In the genomic region with DNA sequence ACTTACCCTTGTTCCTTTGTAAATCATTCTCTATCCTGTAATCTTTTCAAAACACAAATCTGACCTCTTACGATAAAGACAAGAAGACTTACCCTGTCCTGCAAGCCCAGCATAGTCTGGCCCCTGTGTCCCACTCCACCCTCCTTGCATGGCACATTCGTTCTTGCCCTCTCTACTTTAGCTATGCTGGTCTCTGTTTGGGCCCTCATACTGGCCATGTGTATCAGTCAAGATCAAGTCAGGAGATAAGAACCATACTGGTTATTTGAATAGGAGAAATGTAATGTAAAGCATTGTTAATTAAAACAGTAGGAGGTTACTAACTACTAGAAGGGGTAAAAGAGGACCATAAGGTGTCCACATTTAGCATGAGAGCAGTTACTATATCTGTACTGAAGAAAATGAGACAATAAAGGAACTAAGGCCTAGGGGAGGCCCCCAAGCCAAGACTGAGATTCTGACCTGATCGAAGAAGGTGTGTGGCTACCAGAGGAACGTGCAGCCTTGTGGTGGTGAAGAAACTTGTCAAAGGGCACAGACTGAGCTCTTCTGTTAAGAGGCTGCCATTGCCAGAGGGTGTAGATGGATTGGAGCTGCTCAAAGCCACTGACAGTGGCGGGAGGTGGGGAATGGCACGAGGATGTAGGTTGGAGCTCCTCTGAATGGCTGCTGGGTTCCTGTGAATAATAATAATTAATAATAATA, we compare ENCODE assay signal across 17 cellular contexts.
A peak's percentile ranks its signal among the peaks of the same experiment; 100 is the strongest.
DNase-seq lines count a peak whose midpoint lies in the region; ATAC-seq and TF ChIP-seq lines count a peak whose summit lies in the region.
"Had no signal": no experiment of that assay in that cellular context is flagged by ENCODE, and none has a peak within 500 bp of the region (broad histone marks: within the 10 kb centered on the region; RNA-seq: fewer than 3 reads in every experiment).

No MANE protein-coding gene starts in this region.

- no peaks in the 10 kb centered on the region for H3K9me3 ChIP-seq in BE2C
- H3K9me3 ChIP-seq: BLaER1 treated with 17β-estradiol and CSF1 and Interleukin-3, amounts not matched to agents 10 nM and 100 nM; tibial nerve had no signal

- H3K36me3 ChIP-seq in BE2C, result peaks cover 11% of the 10 kb centered on the region

- no peaks in the 10 kb centered on the region for H3K27me3 Mint-ChIP-seq in progenitor cell of endocrine pancreas
- H3K27me3 Mint-ChIP-seq: activated CD4-positive, alpha-beta memory T cell treated with anti-CD3 and anti-CD28 coated beads for 36 hours had no signal

- H3K9me3 Mint-ChIP-seq in progenitor cell of endocrine pancreas (ENCODE audit: low read depth), result no peaks in the 10 kb centered on the region
- H3K9me3 Mint-ChIP-seq: activated CD4-positive, alpha-beta memory T cell treated with anti-CD3 and anti-CD28 coated beads for 36 hours had no signal

- ATAC-seq in GM19395 (IDR thresholded peaks at IDR 0.05; ENCODE audit: unreplicated experiment), result peak; percentile 84
- ATAC-seq in HG02642 (IDR thresholded peaks at IDR 0.05; ENCODE audit: poor library complexity, unreplicated experiment), result peak; percentile 55
- peak; percentile 68 for ATAC-seq in HG03378 (IDR thresholded peaks at IDR 0.05; ENCODE audit: unreplicated experiment)

- H3K4me1 Mint-ChIP-seq in progenitor cell of endocrine pancreas (ENCODE audit: low read depth), result peaks cover 6% of the 10 kb centered on the region

- DNase-seq in BE2C (peak; percentile 66), progenitor cell of endocrine pancreas (ENCODE audit: low spot score, unreplicated experiment) (no peak), NCI-H510A (lab: John Stamatoyannopoulos, UW) (no peak), activated T-cell treated with anti-CD3 and anti-CD28 coated beads for 4 hours (no peak), amniotic stem cell (lab: John Stamatoyannopoulos, UW) (no peak)
- DNase-seq: 8988T; activated CD4-positive, alpha-beta memory T cell treated with anti-CD3 and anti-CD28 coated beads for 36 hours; cerebellar nuclear complex; DMS153; hypothalamus; NCI-H187 treated with DMSO at 0.1 percent for 48 hours; NCI-H526 had no signal

- TF ChIP-seq CTCF in BE2C (IDR thresholded peaks at IDR 0.05; ENCODE audit: low read depth, low read length), result no peak
- TF ChIP-seq CTCF in progenitor cell of endocrine pancreas (IDR thresholded peaks at IDR 0.05; ENCODE audit: unreplicated experiment), result no peak

- no peak overlapping the region for H3K4me3 Mint-ChIP-seq in progenitor cell of endocrine pancreas (ENCODE audit: low read depth)
- H3K4me3 Mint-ChIP-seq: activated CD4-positive, alpha-beta memory T cell treated with anti-CD3 and anti-CD28 coated beads for 36 hours had no signal

- no peaks in the 10 kb centered on the region for H3K27me3 ChIP-seq in BE2C
- H3K27me3 ChIP-seq: BLaER1 treated with 17β-estradiol and CSF1 and Interleukin-3, amounts not matched to agents 10 nM and 100 nM; tibial nerve had no signal

- peaks cover 10% of the 10 kb centered on the region for H3K36me3 Mint-ChIP-seq in progenitor cell of endocrine pancreas (ENCODE audit: insufficient read depth)

- peaks cover 43% of the 10 kb centered on the region for H3K4me1 ChIP-seq in BE2C
- H3K4me1 ChIP-seq: BLaER1 treated with 17β-estradiol and CSF1 and Interleukin-3, amounts not matched to agents 10 nM and 100 nM; tibial nerve had no signal

- H3K27ac Mint-ChIP-seq in progenitor cell of endocrine pancreas, result no peak overlapping the region
- H3K27ac Mint-ChIP-seq: activated CD4-positive, alpha-beta memory T cell treated with anti-CD3 and anti-CD28 coated beads for 36 hours had no signal

- peak overlapping the region; percentile 26 for H3K4me3 ChIP-seq in BE2C (ENCODE audit: low read depth, low read length)
- H3K4me3 ChIP-seq: BLaER1 treated with 17β-estradiol and CSF1 and Interleukin-3, amounts not matched to agents 10 nM and 100 nM; tibial nerve had no signal
